ENCODE assay signal across 8 cellular contexts in genomic region chr3:47163023-47163989, GRCh38. TPM values are rescaled to one million over a fixed set of nuclear protein-coding genes. Genes with fewer than 3 reads are reported as not detected.
DNase-seq lines count a peak whose midpoint lies in the region; ATAC-seq, FAIRE-seq and TF ChIP-seq lines count a peak whose summit lies in the region.

No MANE protein-coding gene starts in this region.

- H3K4me3 ChIP-seq in HUES64 (ENCODE audit: low read length): peak overlapping the region; percentile 66
- H3K4me3 ChIP-seq in small intestine (ENCODE audit: low read depth in 1 of 2, low read length in 2 of 2): peak overlapping the region; percentile 86 to 97

- H3K4me3 Mint-ChIP-seq in Calu3 (ENCODE audit: low read depth, unreplicated experiment) (peak overlapping the region; percentile 79), MCF 10A (ENCODE audit: unreplicated experiment) (peak overlapping the region; percentile 81)

- H3K27ac Mint-ChIP-seq in Calu3 (ENCODE audit: unreplicated experiment): peak overlapping the region; percentile 89
- H3K27ac Mint-ChIP-seq in MCF 10A (ENCODE audit: low read depth, unreplicated experiment): peak overlapping the region; percentile 87

- H3K4me1 Mint-ChIP-seq in Calu3 (ENCODE audit: low read depth, unreplicated experiment) (peaks cover 34% of the 10 kb centered on the region), MCF 10A (ENCODE audit: insufficient read depth, unreplicated experiment) (peaks cover 31% of the 10 kb centered on the region)

- ATAC-seq in GM21423 (IDR thresholded peaks at IDR 0.05; ENCODE audit: unreplicated experiment): peak; percentile 27

- H3K9me3 Mint-ChIP-seq in Calu3 (ENCODE audit: low read depth, unreplicated experiment): no peaks in the 10 kb centered on the region
- H3K9me3 Mint-ChIP-seq in MCF 10A (ENCODE audit: unreplicated experiment): no peaks in the 10 kb centered on the region

- BruUV-seq in Calu3 (replicated peaks; lab: Mats Ljungman, UMichigan) (no TSS peak), MCF 10A (replicated peaks; lab: Mats Ljungman, UMichigan) (no TSS peak)

- WGBS in HUES64: under 1% methylated on average over 106 of the region's 109 CpGs
- WGBS in small intestine, 3 donors: 0 to 1% (median 0%) methylated on average over 73 to 109 of the region's 109 CpGs

- intact Hi-C loops in Calu3 (cut with micrococcal nuclease; ENCODE audit: unreplicated experiment): loop anchor here (10.0 kb wide), 1 partner anchor 161 kb away; no protein-coding TSS in a partner anchor
- intact Hi-C loops in MCF 10A (cut with micrococcal nuclease): loop anchor here (5.0 to 10.0 kb wide), 2 partner anchors 121 to 251 kb away; partner anchors contain the start of genes KIF9 and KLHL18

- TF ChIP-seq CTCF in Calu3 (IDR thresholded peaks at IDR 0.05; ENCODE audit: unreplicated experiment): no peak
- TF ChIP-seq CTCF in MCF 10A (IDR thresholded peaks at IDR 0.05; ENCODE audit: unreplicated experiment): no peak

- peaks cover 26% of the 10 kb centered on the region; the same call in 1 of the 2 replicates for H3K4me1 ChIP-seq in HUES64 (ENCODE audit: insufficient read depth, low read length)
- H3K4me1 ChIP-seq in small intestine (ENCODE audit: control insufficient read depth in 2 of 2, insufficient read depth in 1 of 2, low read depth in 1 of 2, low read length in 1 of 2): peaks cover 14 to 17% of the 10 kb centered on the region in 2 donors

- H3K27me3 ChIP-seq in HUES64 (ENCODE audit: insufficient read depth, low read length) (no peaks in the 10 kb centered on the region), small intestine (ENCODE audit: control insufficient read depth in 2 of 2, insufficient read depth in 2 of 2, low read length in 2 of 2) (no peaks in the 10 kb centered on the region)

- DNase-seq in Calu3 (peak; percentile 51), UCSD-AML1 (lab: John Stamatoyannopoulos, UW; ENCODE audit: unreplicated experiment) (peak; percentile 62), MCF 10A (ENCODE audit: unreplicated experiment) (peak; percentile 47), iPS-NIHi7 (ENCODE audit: extremely low spot score) (peak; percentile 32), small intestine (peak; percentile 65), amniotic stem cell (lab: John Stamatoyannopoulos, UW) (no peak)

- CTCF ChIA-PET in Calu3 (lab: Charles Lee): interaction anchor here (0.6 kb wide), 2 partner anchors 15 to 161 kb away, joined by 3 read pairs; no protein-coding TSS in a partner anchor
- CTCF ChIA-PET in MCF 10A (lab: Yijun Ruan, JAX): interaction anchor here (0.9 to 1.4 kb wide), 6 partner anchors 16 to 227 kb away, joined by 3 read pairs; no protein-coding TSS in a partner anchor

- no peaks in the 10 kb centered on the region for H3K36me3 ChIP-seq in HUES64 (ENCODE audit: insufficient read depth, low read length)
- H3K36me3 ChIP-seq in small intestine (ENCODE audit: control insufficient read depth in 2 of 2, insufficient read depth in 2 of 2, low read length in 2 of 2): no peaks in the 10 kb centered on the region

- H3K27me3 Mint-ChIP-seq in Calu3 (ENCODE audit: unreplicated experiment) (no peaks in the 10 kb centered on the region), MCF 10A (ENCODE audit: insufficient read depth, unreplicated experiment) (no peaks in the 10 kb centered on the region)

- H3K9ac ChIP-seq in HUES64 (ENCODE audit: low read depth, low read length): peak overlapping the region; percentile 94

- POLR2A ChIA-PET in MCF 10A (lab: Yijun Ruan, JAX): interaction anchor here (0.9 to 3.8 kb wide), 18 partner anchors 11 to 470 kb away, joined by 3 to 29 read pairs (median 5); partner anchors contain the start of genes ALS2CL, KIF9, KLHL18 and PTPN23

- no peak for FAIRE-seq in small intestine (lab: Jason Lieb, UNC)

- H3K36me3 Mint-ChIP-seq in Calu3 (ENCODE audit: insufficient read depth, unreplicated experiment): peaks cover 36% of the 10 kb centered on the region
- H3K36me3 Mint-ChIP-seq in MCF 10A (ENCODE audit: insufficient read depth, unreplicated experiment): peaks cover 6% of the 10 kb centered on the region

- H3K9me3 ChIP-seq in HUES64 (ENCODE audit: insufficient read depth, low read depth, low read length) (no peaks in the 10 kb centered on the region), small intestine (ENCODE audit: control insufficient read depth, low read depth) (no peaks in the 10 kb centered on the region)

- H3K27ac ChIP-seq in HUES64 (ENCODE audit: low read depth, low read length): peak overlapping the region; percentile 94
- peak overlapping the region; percentile 94 to 99 for H3K27ac ChIP-seq in small intestine (ENCODE audit: low read depth in 1 of 2, low read length in 1 of 2)

RNA-seq across cellular contexts. Expression of gene SETD2, which starts 0.6 kb away (rescaled TPM):
- 35.2 and 39.2 TPM in 2 replicates for total RNA-seq in Calu3 (2022)
- polyA plus RNA-seq in HUES64 (2013, experiment 1 of 2): 25.8 TPM
- 27.8 TPM for polyA plus RNA-seq in HUES64 (2013, experiment 2 of 2)
- 35.8 and 38.0 TPM in 2 replicates for total RNA-seq in MCF 10A (2022)
- polyA plus RNA-seq in small intestine: 10 to 100 TPM; 15.9 to 20.8 (median 16.6) TPM
